In the genomic region with DNA sequence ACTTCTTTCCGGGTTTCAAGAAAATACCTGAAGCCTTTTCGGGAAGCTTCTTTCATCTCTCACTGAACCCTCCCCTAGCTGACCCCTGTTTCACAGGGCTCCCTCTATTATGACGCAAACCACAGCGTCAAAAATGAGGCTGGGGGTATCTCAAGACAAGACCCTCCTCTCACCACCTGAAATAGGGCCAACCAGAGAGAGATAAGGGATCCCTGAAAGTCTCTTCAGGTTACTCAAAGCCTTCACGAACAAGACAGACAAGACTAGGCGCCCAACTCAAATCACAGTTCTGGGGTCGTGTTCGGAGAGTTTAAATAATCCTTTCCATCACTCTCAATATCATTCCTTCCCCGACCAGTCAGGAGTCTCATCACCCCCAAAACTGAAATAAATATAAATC, we compare ENCODE assay signal across 8 cellular contexts. TPM values are rescaled to one million over a fixed set of nuclear protein-coding genes. Genes with fewer than 3 reads are reported as not detected.
DNase-seq lines count a peak whose midpoint lies in the region; FAIRE-seq and TF ChIP-seq lines count a peak whose summit lies in the region.

No MANE protein-coding gene starts in this region.

- no peaks in the 10 kb centered on the region for H4K20me1 ChIP-seq in fibroblast of lung (ENCODE audit: control insufficient read depth, extremely low read depth, insufficient read depth, low read length)

- peak overlapping the region; percentile 75 for H3K4me3 ChIP-seq in GM06990 (replicated peaks; ENCODE audit: low read depth, low read length)
- H3K4me3 ChIP-seq in SJCRH30: peak overlapping the region; percentile 70
- H3K4me3 ChIP-seq in fibroblast of lung (replicated peaks in 1 of 4; ENCODE audit: control extremely low read depth in 1 of 4, insufficient read depth in 1 of 4, low read depth in 3 of 4, low read length in 4 of 4): peak overlapping the region; percentile 43 to 77 (median 73)

- peak overlapping the region; percentile 87 for H3K4me2 ChIP-seq in fibroblast of lung (ENCODE audit: extremely low read depth, insufficient read depth, low read length)

- no peaks in the 10 kb centered on the region for H3K4me1 ChIP-seq in SJCRH30
- no peaks in the 10 kb centered on the region for H3K4me1 ChIP-seq in fibroblast of lung (ENCODE audit: control insufficient read depth, extremely low read depth, insufficient read depth, low read length)

- DNase-seq in GM06990 (ENCODE audit: extremely low read depth, insufficient read length) (no peak), SJCRH30 (peak in 1 of 2 experiments; percentile 2), fibroblast of lung (ENCODE audit: low read depth in 2 of 2) (no peak), retina (peak; percentile 27), NOMO-1 treated with DMSO at 0.1 percent for 48 hours (lab: John Stamatoyannopoulos, UW; ENCODE audit: unreplicated experiment) (no peak), SHP77 treated with DMSO at 0.1 percent for 48 hours (lab: John Stamatoyannopoulos, UW) (no peak), NCI-H345 (lab: John Stamatoyannopoulos, UW) (no peak), H54 (ENCODE audit: insufficient read length, low spot score) (no peak)

- H3K9me3 ChIP-seq in SJCRH30 (replicated peaks) (no peaks in the 10 kb centered on the region), fibroblast of lung (ENCODE audit: control insufficient read depth, insufficient read depth, low read depth, low read length) (no peaks in the 10 kb centered on the region)

- peak overlapping the region; percentile 44 for H2AFZ ChIP-seq in fibroblast of lung (ENCODE audit: low read length)

- H3K36me3 ChIP-seq in GM06990 (ENCODE audit: control insufficient read depth, insufficient read depth, low read length): no peaks in the 10 kb centered on the region; the same call in 1 of the 2 replicates
- H3K36me3 ChIP-seq in SJCRH30: no peaks in the 10 kb centered on the region
- H3K36me3 ChIP-seq in fibroblast of lung (ENCODE audit: control insufficient read depth, insufficient read depth, low read length): no peaks in the 10 kb centered on the region

- no peak overlapping the region for H3K27ac ChIP-seq in SJCRH30
- H3K27ac ChIP-seq in fibroblast of lung (ENCODE audit: insufficient read depth, low read length): peak overlapping the region; percentile 85

- H3K79me2 ChIP-seq in fibroblast of lung (ENCODE audit: control insufficient read depth, insufficient read depth, low read length): no peaks in the 10 kb centered on the region

- H3K9ac ChIP-seq in fibroblast of lung (ENCODE audit: insufficient read depth, low read length): peak overlapping the region; percentile 86

- TF ChIP-seq CTCF in GM06990 (IDR thresholded peaks at IDR 0.05; ENCODE audit: insufficient read depth, low read length, poor library complexity, severe bottlenecking) (no peak), fibroblast of lung (conservative IDR thresholded peaks at IDR 0.05 in 1 of 2, IDR thresholded peaks at IDR 0.05 in 1 of 2; ENCODE audit: low read depth in 1 of 2, low read length in 2 of 2) (no peak)

- TF ChIP-seq POLR2A in H54 (IDR thresholded peaks at IDR 0.05; ENCODE audit: low read depth, low read length): no peak

- H3K27me3 ChIP-seq in GM06990 (replicated peaks; ENCODE audit: control insufficient read depth, insufficient read depth, low read length): no peaks in the 10 kb centered on the region
- no peaks in the 10 kb centered on the region for H3K27me3 ChIP-seq in SJCRH30
- H3K27me3 ChIP-seq in fibroblast of lung (ENCODE audit: control insufficient read depth, insufficient read depth, low read length): no peaks in the 10 kb centered on the region

- no peak for FAIRE-seq in H54 (lab: Jason Lieb, UNC)

RNA-seq across cellular contexts. Expression of a gene that starts 1.2 kb away (rescaled TPM):
- total RNA-seq in SJCRH30 (2014; rRNA removed; shearing (Covaris generic)): 27.4 and 30.5 TPM in 2 replicates
- total RNA-seq in fibroblast of lung: 10.8 and 16.7 TPM in 2 replicates
- 7.0 and 7.8 TPM in 2 replicates for polyA plus RNA-seq in fibroblast of lung
- polyA plus RNA-seq in fibroblast of lung (2012): 6.1 and 7.4 TPM in 2 replicates
- 15.3 and 31.8 TPM in 2 replicates for polyA minus RNA-seq in fibroblast of lung (ENCODE audit: low replicate concordance)
